1 cellular context compared by ENCODE assay signal in the genomic region with DNA sequence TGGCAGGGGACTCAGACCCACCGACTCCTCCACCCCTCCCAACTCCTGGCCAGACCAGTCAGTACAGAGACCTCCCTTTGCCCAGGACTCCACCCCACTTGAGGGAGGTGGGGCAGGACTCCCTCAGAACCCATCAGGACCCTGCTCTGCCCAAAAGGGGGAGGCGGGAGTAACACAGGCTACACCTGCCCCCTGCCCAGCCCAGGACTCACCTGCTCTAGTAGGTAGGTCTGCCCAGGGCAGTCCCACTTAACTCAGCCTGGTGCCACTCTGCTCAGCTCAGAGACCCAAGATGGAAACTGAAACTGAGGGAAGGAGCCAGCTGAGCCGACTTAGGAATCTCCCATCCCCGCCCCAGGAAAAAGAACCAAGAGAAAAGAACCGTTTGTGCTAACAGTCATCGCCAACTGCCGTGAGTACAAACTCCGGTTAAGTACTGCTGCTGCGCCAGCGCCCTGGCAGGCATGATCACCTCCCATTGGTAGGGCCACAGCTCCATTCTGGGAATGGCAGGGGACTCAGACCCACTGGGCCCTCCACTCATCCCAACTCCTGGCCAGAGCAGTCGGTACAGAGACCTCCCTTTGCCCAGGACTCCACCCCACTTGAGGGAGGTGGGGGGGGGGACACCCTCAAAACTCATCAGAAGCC.
TF ChIP-seq lines count a peak whose summit lies in the region.

No MANE protein-coding gene starts in this region.

TF ChIP-seq in H1, 55 proteins besides CTCF, POLR2A, EP300 and RAD21:
- TF ChIP-seq HDAC6 (IDR thresholded peaks at IDR 0.05; ENCODE audit: low read depth, low read length) (no peak), SRF (IDR thresholded peaks at IDR 0.05; ENCODE audit: low read depth, low read length) (no peak), POLR2AphosphoS5 (IDR thresholded peaks at IDR 0.05; ENCODE audit: low read depth, low read length) (no peak), TEAD4 (IDR thresholded peaks at IDR 0.05; ENCODE audit: low read depth, low read length) (no peak), RNF2 (IDR thresholded peaks at IDR 0.05; ENCODE audit: borderline replicate concordance, low read depth, low read length, missing control alignments, poor library complexity, severe bottlenecking) (no peak), SIX5 (IDR thresholded peaks at IDR 0.05; ENCODE audit: low read depth, low read length) (no peak), CHD1 (IDR thresholded peaks at IDR 0.05; ENCODE audit: low read depth, low read length) (no peak), FOSL1 (IDR thresholded peaks at IDR 0.05; ENCODE audit: insufficient read depth, low read depth, low read length) (no peak)
